11 cellular contexts compared by ENCODE assay signal in genomic region chr14:104968153-104968527, GRCh38. TPM values are rescaled to one million over a fixed set of nuclear protein-coding genes. Genes with fewer than 3 reads are reported as not detected.
DNase-seq lines count a peak whose midpoint lies in the region; TF ChIP-seq lines count a peak whose summit lies in the region.
"Had no signal": no experiment of that assay in that cellular context is flagged by ENCODE, and none has a peak within 500 bp of the region (broad histone marks: within the 10 kb centered on the region; RNA-seq: fewer than 3 reads in every experiment).

No MANE protein-coding gene starts in this region.

- 3 to 11% methylated on average over 12 of the region's 12 CpGs for WGBS in esophagus, 2 donors

- no peak overlapping the region for H2AFZ ChIP-seq in ACC112 (ENCODE audit: low read length, unreplicated experiment)

- TF ChIP-seq CTCF in mesothelial cell of epicardium (IDR thresholded peaks at IDR 0.05; ENCODE audit: unreplicated experiment) = no peak

- H3K79me2 ChIP-seq in ACC112 (ENCODE audit: control insufficient read depth, insufficient read depth, low read length, unreplicated experiment) = peaks cover 11% of the 10 kb centered on the region

- no peaks in the 10 kb centered on the region for H3K36me3 ChIP-seq in ACC112 (ENCODE audit: insufficient read depth, low read length)
- H3K36me3 ChIP-seq in esophagus (ENCODE audit: control insufficient read depth in 2 of 2, insufficient read depth in 2 of 2, low read length in 1 of 2) = peaks cover 0 to 3% of the 10 kb centered on the region in 2 donors
- no peaks in the 10 kb centered on the region for H3K36me3 ChIP-seq in effector memory CD4-positive, alpha-beta T cell (ENCODE audit: control insufficient read depth, insufficient read depth, low read length)

- peak overlapping the region; percentile 56 for H3K27ac Mint-ChIP-seq in mesothelial cell of epicardium
- H3K27ac Mint-ChIP-seq: activated B cell treated with CpG ODN at 0.5 μM for 24 hours had no signal

- H3K27me3 ChIP-seq in ACC112 (ENCODE audit: insufficient read depth, low read length) (no peaks in the 10 kb centered on the region), esophagus (ENCODE audit: control insufficient read depth in 1 of 2, insufficient read depth in 2 of 2, low read length in 2 of 2) (no peaks in the 10 kb centered on the region)
- H3K27me3 ChIP-seq in effector memory CD4-positive, alpha-beta T cell (replicated peaks; ENCODE audit: control insufficient read depth, insufficient read depth, low read length, poor library complexity, severe bottlenecking) = peaks cover 22% of the 10 kb centered on the region

- H3K4me1 Mint-ChIP-seq in mesothelial cell of epicardium = peaks cover 18% of the 10 kb centered on the region

- no peak overlapping the region for H3K27ac ChIP-seq in ACC112 (ENCODE audit: low read depth, low read length)
- peak overlapping the region; percentile 98 to 99 for H3K27ac ChIP-seq in esophagus (ENCODE audit: low read depth in 2 of 2, low read length in 1 of 2)
- no peak overlapping the region for H3K27ac ChIP-seq in effector memory CD4-positive, alpha-beta T cell (ENCODE audit: insufficient read depth, low read length, poor library complexity, severe bottlenecking)
- H3K27ac ChIP-seq: HL-60 had no signal

- H3K27me3 Mint-ChIP-seq in mesothelial cell of epicardium (ENCODE audit: low read depth) = no peaks in the 10 kb centered on the region

- no peaks in the 10 kb centered on the region for H3K9me3 Mint-ChIP-seq in mesothelial cell of epicardium
- H3K9me3 Mint-ChIP-seq: activated B cell treated with CpG ODN at 0.5 μM for 24 hours had no signal

- no peaks in the 10 kb centered on the region for H3K9me3 ChIP-seq in esophagus (ENCODE audit: control insufficient read depth in 2 of 2, insufficient read depth in 1 of 2, low read depth in 1 of 2, low read length in 1 of 2)
- no peaks in the 10 kb centered on the region for H3K9me3 ChIP-seq in effector memory CD4-positive, alpha-beta T cell (ENCODE audit: control insufficient read depth, low read length)

- DNase-seq in NCI-H1694 treated with DMSO at 0.1 percent for 48 hours (lab: John Stamatoyannopoulos, UW) (peak; percentile 27), mesothelial cell of epicardium (ENCODE audit: low spot score in 2 of 2, unreplicated experiment in 2 of 2) (peak in 1 of 2 experiments; percentile 73), NCI-H2196 (lab: John Stamatoyannopoulos, UW; ENCODE audit: unreplicated experiment) (no peak), H4 (ENCODE audit: low spot score) (no peak)
- no peak for DNase-seq in effector memory CD4-positive, alpha-beta T cell
- DNase-seq in activated CD4-positive, alpha-beta T cell treated with anti-CD3 and anti-CD28 coated beads, Interleukin-2, amount 50 U/mL, for 4 hours = no peak
- DNase-seq: activated B cell treated with CpG ODN at 0.5 μM for 24 hours, midbrain had no signal

- no peaks in the 10 kb centered on the region for H3K36me3 Mint-ChIP-seq in mesothelial cell of epicardium

- peak overlapping the region; percentile 76 for H3K4me3 ChIP-seq in ACC112 (ENCODE audit: low read depth, low read length)
- peak overlapping the region; percentile 77 to 81 for H3K4me3 ChIP-seq in esophagus (ENCODE audit: low read depth in 1 of 2, low read length in 2 of 2)
- H3K4me3 ChIP-seq in effector memory CD4-positive, alpha-beta T cell (ENCODE audit: insufficient read depth, low read depth, low read length, poor library complexity, severe bottlenecking) = no peak overlapping the region

- H3K4me1 ChIP-seq in ACC112 (ENCODE audit: control insufficient read depth, insufficient read depth, low read length, unreplicated experiment) (peaks cover 60% of the 10 kb centered on the region), esophagus (ENCODE audit: control insufficient read depth in 2 of 2, insufficient read depth in 2 of 2, low read length in 1 of 2) (peaks cover 12 to 49% of the 10 kb centered on the region in 2 donors)
- peaks cover 2% of the 10 kb centered on the region for H3K4me1 ChIP-seq in effector memory CD4-positive, alpha-beta T cell (ENCODE audit: control insufficient read depth, insufficient read depth, low read length, poor library complexity, severe bottlenecking)

- peak overlapping the region; percentile 61 for H3K4me3 Mint-ChIP-seq in mesothelial cell of epicardium
- H3K4me3 Mint-ChIP-seq: activated B cell treated with CpG ODN at 0.5 μM for 24 hours had no signal

RNA-seq across cellular contexts. Expression of gene AHNAK2, which starts 10.0 kb away (rescaled TPM):
- polyA plus RNA-seq in esophagus = 100 to 1,000 TPM in 1 of 2 donors, 10 to 100 TPM in 1; 67.4 to 104 TPM
- total RNA-seq in mesothelial cell of epicardium = 2.4 to 2.8 TPM (median 2.6 TPM) in 3 replicates
- 4.4 and 5.2 TPM in 2 replicates for total RNA-seq in H4 (2014; rRNA removed; shearing (Covaris generic))
- total RNA-seq: activated B cell treated with CpG ODN at 0.5 μM for 24 hours had no signal

RNA-seq across cellular contexts. Expression of gene CLBA1, which starts 17.4 kb away (rescaled TPM):
- 1 to 10 TPM; 6.5 to 8.3 TPM for polyA plus RNA-seq in esophagus
- 9.0 to 10.3 TPM (median 10.2 TPM) in 3 replicates for total RNA-seq in mesothelial cell of epicardium
- total RNA-seq in H4 (2014; rRNA removed; shearing (Covaris generic)) = 2.4 and 4.4 TPM in 2 replicates

RNA-seq across cellular contexts. Expression of gene PLD4, which starts 43.5 kb away (rescaled TPM):
- under 1 TPM; 0.53 to 0.65 TPM for polyA plus RNA-seq in esophagus
- 0.58 to 0.78 TPM (median 0.75 TPM) in 3 replicates for total RNA-seq in mesothelial cell of epicardium
- total RNA-seq in H4 (2014; rRNA removed; shearing (Covaris generic)) = not detected in 2 replicates

RNA-seq across cellular contexts. Expression of gene CDCA4, which starts 52.7 kb away (rescaled TPM):
- 10 to 100 TPM; 23.5 to 24.7 TPM for polyA plus RNA-seq in esophagus
- 31.5 to 33.9 TPM (median 32.3 TPM) in 3 replicates for total RNA-seq in mesothelial cell of epicardium
- total RNA-seq in H4 (2014; rRNA removed; shearing (Covaris generic)) = 42.8 and 46.1 TPM in 2 replicates

Comparison
In these comparisons a context has a peak if more than half of its experiments do, and no peak if none do; other contexts are left out.
1. H3K27ac ChIP-seq: peak in esophagus (2 of 2); none in ACC112 (single experiment) and effector memory CD4-positive, alpha-beta T cell (single experiment).